12 cellular contexts compared by ENCODE assay signal in genomic region chr7:65809259-65809981, GRCh38.
DNase-seq lines count a peak whose midpoint lies in the region; ATAC-seq and TF ChIP-seq lines count a peak whose summit lies in the region.
"Had no signal": no experiment of that assay in that cellular context is flagged by ENCODE, and none has a peak within 500 bp of the region (broad histone marks: within the 10 kb centered on the region; RNA-seq: fewer than 3 reads in every experiment).

No MANE protein-coding gene starts in this region.

- H3K9me3 Mint-ChIP-seq in activated naive CD8-positive, alpha-beta T cell treated with anti-CD3 and anti-CD28 coated beads for 36 hours, result no peaks in the 10 kb centered on the region

- H2BK15ac ChIP-seq in mesenchymal stem cell (ENCODE audit: low read depth, poor library complexity, severe bottlenecking), result no peak overlapping the region

- DNase-seq in activated naive CD8-positive, alpha-beta T cell treated with anti-CD3 and anti-CD28 coated beads for 36 hours, result no peak
- DNase-seq in superior temporal gyrus (ENCODE audit: extremely low spot score) (no peak), sciatic nerve (ENCODE audit: low spot score) (no peak), mesenchymal stem cell (no peak), A673 (ENCODE audit: low spot score) (no peak)
- DNase-seq: activated CD4-positive, alpha-beta T cell treated with anti-CD3 and anti-CD28 coated beads for 1 hour; activated naive CD8-positive, alpha-beta T cell treated with anti-CD3 and anti-CD28 coated beads, Interleukin-2, amount 10 ng/mL, durations not matched to agents 7 days and 5 days; DMS53; hypothalamus had no signal

- POLR2A ChIA-PET in A673 (lab: Charles Lee; ENCODE audit: low non-redundant PET), result no interaction called here

- no peaks in the 10 kb centered on the region for H3K9me3 ChIP-seq in mesenchymal stem cell (ENCODE audit: control insufficient read depth, low read length)
- H3K9me3 ChIP-seq in A673 (ENCODE audit: low read depth, low read length, poor library complexity, severe bottlenecking), result no peaks in the 10 kb centered on the region

- WGBS in mesenchymal stem cell, result 77% methylated on average over 6 of the region's 6 CpGs

- H3K4me3 Mint-ChIP-seq in activated naive CD8-positive, alpha-beta T cell treated with anti-CD3 and anti-CD28 coated beads for 36 hours, result no peak overlapping the region
- H3K4me3 Mint-ChIP-seq: activated naive CD8-positive, alpha-beta T cell treated with anti-CD3 and anti-CD28 coated beads, Interleukin-2, amount 10 ng/mL, durations not matched to agents 7 days and 5 days had no signal

- no peak for TF ChIP-seq CTCF in A673 (conservative IDR thresholded peaks at IDR 0.05; ENCODE audit: low read depth, low read length)

- H3K4me3 ChIP-seq in mesenchymal stem cell (ENCODE audit: insufficient read depth in 1 of 2, low read depth in 1 of 2, low read length in 2 of 2) (no peak overlapping the region), A673 (ENCODE audit: low read depth, low read length, poor library complexity, severe bottlenecking) (no peak overlapping the region)

- H3K27me3 Mint-ChIP-seq in activated naive CD8-positive, alpha-beta T cell treated with anti-CD3 and anti-CD28 coated beads for 36 hours, result no peaks in the 10 kb centered on the region

- H2BK12ac ChIP-seq in mesenchymal stem cell (ENCODE audit: low read length in 2 of 2), result no peak overlapping the region

- H3K36me3 ChIP-seq in mesenchymal stem cell (ENCODE audit: control insufficient read depth in 1 of 2, insufficient read depth in 2 of 2, low read depth in 1 of 2, low read length in 2 of 2), result peaks cover 0 to 2% of the 10 kb centered on the region in 2 experiments
- no peaks in the 10 kb centered on the region for H3K36me3 ChIP-seq in A673 (ENCODE audit: insufficient read depth, low read length, poor library complexity, severe bottlenecking)

- H3K14ac ChIP-seq in mesenchymal stem cell (ENCODE audit: low read length in 2 of 2), result no peak overlapping the region

- no peak overlapping the region for H2BK5ac ChIP-seq in mesenchymal stem cell (ENCODE audit: low read depth, low read length, poor library complexity, severe bottlenecking)

- H3K27ac ChIP-seq in mesenchymal stem cell (ENCODE audit: low read length, poor library complexity, severe bottlenecking) (no peak overlapping the region), A673 (ENCODE audit: low read depth, low read length, poor library complexity, severe bottlenecking) (no peak overlapping the region)

- H2AK5ac ChIP-seq in mesenchymal stem cell (ENCODE audit: low read length, severe bottlenecking), result no peak overlapping the region

- H3K4me1 ChIP-seq in mesenchymal stem cell (ENCODE audit: control insufficient read depth, insufficient read depth, low read depth, low read length), result no peaks in the 10 kb centered on the region
- H3K4me1 ChIP-seq in A673 (ENCODE audit: insufficient read depth, low read length, poor library complexity, severe bottlenecking), result no peaks in the 10 kb centered on the region

- H3K9ac ChIP-seq in mesenchymal stem cell (ENCODE audit: low read length), result no peak overlapping the region

- H3K36me3 Mint-ChIP-seq in activated naive CD8-positive, alpha-beta T cell treated with anti-CD3 and anti-CD28 coated beads for 36 hours, result peaks cover 9% of the 10 kb centered on the region

- H3K23ac ChIP-seq in mesenchymal stem cell (ENCODE audit: low read length in 2 of 2), result no peak overlapping the region

- H3K27me3 ChIP-seq in mesenchymal stem cell (ENCODE audit: control insufficient read depth in 1 of 2, insufficient read depth in 1 of 2, low read length in 2 of 2) (no peaks in the 10 kb centered on the region), A673 (replicated peaks; ENCODE audit: insufficient read depth, low read depth, low read length, poor library complexity) (no peaks in the 10 kb centered on the region)

- CTCF ChIA-PET in A673 (lab: Charles Lee), result no interaction called here

- peak overlapping the region; percentile 73 for H3K27ac Mint-ChIP-seq in activated naive CD8-positive, alpha-beta T cell treated with anti-CD3 and anti-CD28 coated beads for 36 hours
- H3K27ac Mint-ChIP-seq: activated naive CD8-positive, alpha-beta T cell treated with anti-CD3 and anti-CD28 coated beads, Interleukin-2, amount 10 ng/mL, durations not matched to agents 7 days and 5 days had no signal

- peaks cover 2% of the 10 kb centered on the region for H3K4me1 Mint-ChIP-seq in activated naive CD8-positive, alpha-beta T cell treated with anti-CD3 and anti-CD28 coated beads for 36 hours
- H3K4me1 Mint-ChIP-seq: activated naive CD8-positive, alpha-beta T cell treated with anti-CD3 and anti-CD28 coated beads, Interleukin-2, amount 10 ng/mL, durations not matched to agents 7 days and 5 days had no signal

- H4K8ac ChIP-seq in mesenchymal stem cell (ENCODE audit: low read length), result no peak overlapping the region

- BruUV-seq in A673 (replicated peaks; lab: Mats Ljungman, UMichigan), result no TSS peak

- no peak overlapping the region for H3K18ac ChIP-seq in mesenchymal stem cell (ENCODE audit: low read depth in 1 of 2, low read length in 2 of 2)

- no peak overlapping the region for H3K4ac ChIP-seq in mesenchymal stem cell (ENCODE audit: low read depth in 1 of 2, low read length in 2 of 2)

- intact Hi-C loops in sciatic nerve (cut with DNase I), result no loop called here
- intact Hi-C loops in A673 (cut with micrococcal nuclease; ENCODE audit: unreplicated experiment), result no loop called here

- no peak overlapping the region for H3K4me2 ChIP-seq in mesenchymal stem cell (ENCODE audit: low read length, poor library complexity, severe bottlenecking)

- no peak overlapping the region for H2AFZ ChIP-seq in mesenchymal stem cell (ENCODE audit: low read depth, low read length)

- no peak overlapping the region for H4K91ac ChIP-seq in mesenchymal stem cell (ENCODE audit: low read length)

- no peak overlapping the region for H2BK120ac ChIP-seq in mesenchymal stem cell (ENCODE audit: low read depth, low read length)

- ATAC-seq in GM18517 (IDR thresholded peaks at IDR 0.05; ENCODE audit: unreplicated experiment), result peak; percentile 91
- ATAC-seq in GM21381 (IDR thresholded peaks at IDR 0.05; ENCODE audit: unreplicated experiment), result peak; percentile 80
- ATAC-seq in HG03060 (IDR thresholded peaks at IDR 0.05; ENCODE audit: low read depth, unreplicated experiment), result peak; percentile 86
- ATAC-seq in sciatic nerve, result no peak

- no peaks in the 10 kb centered on the region for H3K79me1 ChIP-seq in mesenchymal stem cell (replicated peaks; ENCODE audit: low read length, poor library complexity, severe bottlenecking)
